Comparison of ENCODE assay signal across 1 cellular context in genomic region chr12:3333991-3334391, GRCh38.
TF ChIP-seq lines count a peak whose summit lies in the region.

No MANE protein-coding gene starts in this region.

TF ChIP-seq in H1, 55 proteins besides CTCF, POLR2A, EP300 and RAD21:
- TF ChIP-seq GABPA (IDR thresholded peaks at IDR 0.05; ENCODE audit: borderline replicate concordance, insufficient read depth, low read length) (no peak), GTF2F1 (IDR thresholded peaks at IDR 0.05; ENCODE audit: borderline replicate concordance, low read depth, low read length) (no peak), MAX (IDR thresholded peaks at IDR 0.05) (no peak), ATF2 (IDR thresholded peaks at IDR 0.05; ENCODE audit: low read length) (no peak)
TF ChIP-seq in H1: peak in this region for 0.
